Comparison of ENCODE assay signal across 8 cellular contexts in the genomic region with DNA sequence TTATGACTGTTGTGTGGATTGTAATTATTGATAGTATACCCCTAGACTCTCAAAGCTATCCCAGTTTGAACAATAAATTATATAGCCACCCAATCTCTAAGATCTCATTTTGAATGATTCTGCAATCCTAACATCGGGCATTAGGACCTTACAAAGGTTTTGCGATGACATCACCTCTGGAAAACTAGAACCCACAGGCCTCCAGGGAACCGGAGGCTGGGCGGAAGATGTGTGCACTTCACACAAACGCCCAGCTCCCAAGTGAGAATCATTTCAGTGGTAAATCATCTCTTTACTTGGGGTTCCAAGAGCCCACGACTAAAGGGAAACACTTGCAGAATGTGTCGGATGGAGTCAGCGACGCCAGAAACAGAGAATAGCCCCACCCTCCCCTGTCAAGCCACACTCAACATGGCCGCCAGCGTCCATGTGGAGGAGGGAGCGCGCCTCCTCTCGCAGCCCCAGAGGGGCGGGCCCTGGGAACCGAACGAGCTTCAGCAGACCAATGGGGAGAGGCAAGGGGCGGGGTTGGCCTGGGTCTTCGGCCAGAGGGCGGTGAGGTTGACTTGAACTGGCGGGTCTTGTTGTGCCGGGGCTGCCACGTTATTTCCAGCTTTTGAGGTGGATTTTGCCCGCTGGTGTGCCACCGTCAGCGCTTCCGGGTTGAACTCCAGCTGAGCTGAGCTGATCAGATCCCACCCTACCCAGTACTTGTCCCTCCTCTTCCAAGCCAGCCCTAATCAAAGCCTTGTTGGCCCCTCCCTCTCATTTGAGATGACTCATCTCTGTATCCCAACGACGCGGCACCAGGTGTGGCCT. TPM values are rescaled to one million over a fixed set of nuclear protein-coding genes. Genes with fewer than 3 reads are reported as not detected.
DNase-seq lines count a peak whose midpoint lies in the region; ATAC-seq and TF ChIP-seq lines count a peak whose summit lies in the region.

No MANE protein-coding gene starts in this region.

- ATAC-seq in HG02884 (IDR thresholded peaks at IDR 0.05; ENCODE audit: unreplicated experiment) = peak; percentile 97
- ATAC-seq in left cardiac atrium = peak; percentile 100
- ATAC-seq in upper lobe of right lung = peak; percentile 100

- intact Hi-C loops in left cardiac atrium (cut with DNase I) (loop anchor here in 1 of 2 donors (1.0 kb wide), 1 partner anchor 18 kb away; a partner anchor contains a TSS), posterior vena cava (cut with DNase I) (no loop called here), upper lobe of right lung (cut with DNase I) (no loop called here)

- H3K4me1 ChIP-seq in upper lobe of right lung = peaks cover 5% of the 10 kb centered on the region

- TF ChIP-seq POLR2A in GM15510 (IDR thresholded peaks at IDR 0.05; ENCODE audit: borderline replicate concordance, extremely low read depth, insufficient read length) = peak; percentile 79

- peak; percentile 97 for DNase-seq in NCI-H146 treated with DMSO at 0.1 percent for 48 hours (lab: John Stamatoyannopoulos, UW; ENCODE audit: unreplicated experiment)
- DNase-seq in T-helper 1 cell = peak; percentile 94 to 99 (median 96)
- DNase-seq in amniotic stem cell (lab: John Stamatoyannopoulos, UW) = peak; percentile 96
- DNase-seq in left cardiac atrium = peak; percentile 99
- peak; percentile 99 for DNase-seq in posterior vena cava (ENCODE audit: low spot score)
- DNase-seq in upper lobe of right lung = peak; percentile 100

- H3K27ac ChIP-seq in upper lobe of right lung = peak overlapping the region; percentile 96

- H3K4me3 ChIP-seq in upper lobe of right lung = peak overlapping the region; percentile 67

- H3K36me3 ChIP-seq in upper lobe of right lung = no peaks in the 10 kb centered on the region

- no peak for TF ChIP-seq CTCF in upper lobe of right lung (IDR thresholded peaks at IDR 0.05)

- H3K9me3 ChIP-seq in upper lobe of right lung = no peaks in the 10 kb centered on the region

- no peaks in the 10 kb centered on the region for H3K27me3 ChIP-seq in upper lobe of right lung

RNA-seq across cellular contexts. Expression of a gene that starts 8.4 kb away (rescaled TPM):
- 10 to 100 TPM; 33.4 to 37.3 TPM for total RNA-seq in left cardiac atrium
- total RNA-seq in posterior vena cava = 10 to 100 TPM; 15.8 to 17.1 TPM
- 21.4 TPM for total RNA-seq in upper lobe of right lung

RNA-seq across cellular contexts. Expression of a gene that starts 18.4 kb away (rescaled TPM):
- 100 to 1,000 TPM; 100 to 134 TPM for total RNA-seq in left cardiac atrium
- 100 to 1,000 TPM; 118 to 140 TPM for total RNA-seq in posterior vena cava
- total RNA-seq in upper lobe of right lung = 137 TPM

Comparison
In these comparisons a context has a peak if more than half of its experiments do, and no peak if none do; other contexts are left out.
1. Peak in every context shown above with its lines: DNase-seq, ATAC-seq, H3K4me3 ChIP-seq and H3K27ac ChIP-seq.